Comparison of ENCODE assay signal across 1 cellular context in genomic region chr7:44565097-44565794, GRCh38.
TF ChIP-seq lines count a peak whose summit lies in the region.

No MANE protein-coding gene starts in this region.

TF ChIP-seq in HepG2, 621 proteins besides CTCF, POLR2A, EP300 and RAD21 (continued from another document and continues in another):
- TF ChIP-seq ZGPAT (CRISPR knock-in tag; IDR thresholded peaks at IDR 0.05): peak; percentile 48; the same call in 1 of the 2 replicates
- TF ChIP-seq HNF4A (CRISPR knock-in tag; IDR thresholded peaks at IDR 0.05): 0 out of 2 replicates have a peak, but pooled peaks have one; percentile 3
- no peak for TF ChIP-seq THAP8 (CRISPR knock-in tag; IDR thresholded peaks at IDR 0.05; ENCODE audit: borderline replicate concordance)
- no peak for TF ChIP-seq JARID2 (CRISPR knock-in tag; IDR thresholded peaks at IDR 0.05; ENCODE audit: insufficient replicate concordance)
- no peak for TF ChIP-seq ZNF775 (CRISPR knock-in tag; IDR thresholded peaks at IDR 0.05; ENCODE audit: borderline replicate concordance)
- no peak for TF ChIP-seq ZNF180 (CRISPR knock-in tag; IDR thresholded peaks at IDR 0.05; ENCODE audit: borderline replicate concordance, low read depth)
- TF ChIP-seq U2AF2 (IDR thresholded peaks at IDR 0.05; ENCODE audit: low read depth, low read length): no peak
- no peak for TF ChIP-seq ARID4A (CRISPR knock-in tag; IDR thresholded peaks at IDR 0.05; ENCODE audit: borderline replicate concordance)
- no peak for TF ChIP-seq PRDM4 (CRISPR knock-in tag; IDR thresholded peaks at IDR 0.05; ENCODE audit: borderline replicate concordance)
- TF ChIP-seq ZNF282 (IDR thresholded peaks at IDR 0.05; ENCODE audit: partially characterized antibody): no peak
- no peak for TF ChIP-seq ZNF878 (CRISPR knock-in tag; IDR thresholded peaks at IDR 0.05)
- TF ChIP-seq ZNF574 (CRISPR knock-in tag; IDR thresholded peaks at IDR 0.05): 0 out of 2 replicates have a peak, but pooled peaks have one; percentile 19
- TF ChIP-seq ZNF142 (CRISPR knock-in tag; IDR thresholded peaks at IDR 0.05): 0 out of 2 replicates have a peak, but pooled peaks have one; percentile 48
- TF ChIP-seq RBM22 (optimal IDR thresholded peaks at IDR 0.05; ENCODE audit: low read length): peak; percentile 74
- peak; percentile 32; the same call in 1 of the 2 replicates for TF ChIP-seq HOXA3 (CRISPR knock-in tag; IDR thresholded peaks at IDR 0.05)
- TF ChIP-seq SNAPC2 (CRISPR knock-in tag; IDR thresholded peaks at IDR 0.05): no peak
- no peak for TF ChIP-seq MAZ (IDR thresholded peaks at IDR 0.05; ENCODE audit: borderline replicate concordance, low read depth, low read length)
- TF ChIP-seq MAZ (CRISPR knock-in tag; IDR thresholded peaks at IDR 0.05; ENCODE audit: low read depth): no peak
- TF ChIP-seq SALL1 (CRISPR knock-in tag; IDR thresholded peaks at IDR 0.05): peak; percentile 32; the same call in 1 of the 2 replicates
- no peak for TF ChIP-seq BORCS8-MEF2B (CRISPR knock-in tag; IDR thresholded peaks at IDR 0.05)
- no peak for TF ChIP-seq ZNF788 (CRISPR knock-in tag; IDR thresholded peaks at IDR 0.05; ENCODE audit: borderline replicate concordance)
- no peak for TF ChIP-seq MTA3 (CRISPR knock-in tag; IDR thresholded peaks at IDR 0.05)
- TF ChIP-seq FOXC1 (CRISPR knock-in tag; IDR thresholded peaks at IDR 0.05; ENCODE audit: borderline replicate concordance): 0 out of 2 replicates have a peak, but pooled peaks have one; percentile 34
- no peak for TF ChIP-seq HDAC6 (IDR thresholded peaks at IDR 0.05; ENCODE audit: low read depth, low read length)
- no peak for TF ChIP-seq RFX3 (CRISPR knock-in tag; IDR thresholded peaks at IDR 0.05)
- no peak for TF ChIP-seq ARNT2 (CRISPR knock-in tag; IDR thresholded peaks at IDR 0.05; ENCODE audit: low read depth)
- no peak for TF ChIP-seq CSRNP1 (CRISPR knock-in tag; IDR thresholded peaks at IDR 0.05)
- peak; percentile 45; the same call in 1 of the 2 replicates for TF ChIP-seq KDM4B (CRISPR knock-in tag; IDR thresholded peaks at IDR 0.05)
- no peak for TF ChIP-seq PRDM15 (CRISPR knock-in tag; IDR thresholded peaks at IDR 0.05)
- TF ChIP-seq MEF2D (CRISPR knock-in tag; IDR thresholded peaks at IDR 0.05): no peak
- no peak for TF ChIP-seq ZSCAN31 (CRISPR knock-in tag; IDR thresholded peaks at IDR 0.05; ENCODE audit: low read depth)
- TF ChIP-seq MYC (CRISPR knock-in tag; IDR thresholded peaks at IDR 0.05; ENCODE audit: borderline replicate concordance): peak; percentile 49; the same call in 1 of the 2 replicates
- TF ChIP-seq FOXA1 (IDR thresholded peaks at IDR 0.05): no peak
- TF ChIP-seq FOXA1 (CRISPR knock-in tag; IDR thresholded peaks at IDR 0.05): no peak
- peak; percentile 12; the same call in 1 of the 2 replicates for TF ChIP-seq FOXM1 (CRISPR knock-in tag; IDR thresholded peaks at IDR 0.05)
